In genomic region chr4:25842229-25842840, GRCh38 we compare ENCODE assay signal across 8 cellular contexts. TPM values are rescaled to one million over a fixed set of nuclear protein-coding genes. Genes with fewer than 3 reads are reported as not detected.
DNase-seq lines count a peak whose midpoint lies in the region; ATAC-seq and TF ChIP-seq lines count a peak whose summit lies in the region.

No MANE protein-coding gene starts in this region.

- H3K36me3 ChIP-seq in CD8-positive, alpha-beta T cell (ENCODE audit: insufficient read depth, low read length) = no peaks in the 10 kb centered on the region
- H3K36me3 ChIP-seq in suprapubic skin (no peaks in the 10 kb centered on the region), heart left ventricle (peaks cover 0 to 3% (median 0%) of the 10 kb centered on the region in 9 donors)

- CTCF ChIA-PET in CD8-positive, alpha-beta T cell (lab: Charles Lee) = interaction anchor here (0.6 to 2.0 kb wide), 14 partner anchors 9 to 567 kb away, joined by 3 to 12 read pairs (median 4); partner anchors contain the start of gene SMIM20

- peak; percentile 83 for ATAC-seq in CD8-positive, alpha-beta T cell
- ATAC-seq in HG03520 (IDR thresholded peaks at IDR 0.05; ENCODE audit: unreplicated experiment) (peak; percentile 49), heart left ventricle (no peak)
- peak in 1 of 2 donors; percentile 34 for ATAC-seq in activated naive CD4-positive, alpha-beta T cell treated with anti-CD3 and anti-CD28 coated beads, Interleukin-2, amount 50 U/mL, for 72 hours

- H3K27me3 ChIP-seq in CD8-positive, alpha-beta T cell (ENCODE audit: insufficient read depth, low read length) = no peaks in the 10 kb centered on the region
- H3K27me3 ChIP-seq in suprapubic skin = no peaks in the 10 kb centered on the region
- no peaks in the 10 kb centered on the region for H3K27me3 ChIP-seq in heart left ventricle

- POLR2A ChIA-PET in CD8-positive, alpha-beta T cell (lab: Charles Lee) = interaction anchor here (0.6 to 1.2 kb wide), 3 partner anchors 51 to 87 kb away, joined by 3 to 5 read pairs (median 3); no protein-coding TSS in a partner anchor

- no peaks in the 10 kb centered on the region for H3K9me3 Mint-ChIP-seq in CD8-positive, alpha-beta T cell
- no peaks in the 10 kb centered on the region for H3K9me3 Mint-ChIP-seq in activated naive CD4-positive, alpha-beta T cell treated with anti-CD3 and anti-CD28 coated beads, Interleukin-2, amount 50 U/mL, for 72 hours

- peak; percentile 24 for TF ChIP-seq CTCF in CD8-positive, alpha-beta T cell (IDR thresholded peaks at IDR 0.05)
- TF ChIP-seq CTCF in GM20000 (IDR thresholded peaks at IDR 0.05; ENCODE audit: extremely low read depth, missing control alignments) (peak; percentile 58), suprapubic skin (IDR thresholded peaks at IDR 0.05) (no peak), heart left ventricle (IDR thresholded peaks at IDR 0.05) (peak in 1 of 12 donors; percentile 9)

- no peak overlapping the region for H3K4me3 Mint-ChIP-seq in CD8-positive, alpha-beta T cell

- H3K4me3 ChIP-seq in CD8-positive, alpha-beta T cell (ENCODE audit: low read depth, low read length) = no peak overlapping the region
- H3K4me3 ChIP-seq in suprapubic skin (no peak overlapping the region), heart left ventricle (no peak overlapping the region)

- WGBS in suprapubic skin = 68% methylated on average over 5 of the region's 5 CpGs
- WGBS in heart left ventricle, 4 donors = 51 to 80% (median 72%) methylated on average over 5 of the region's 5 CpGs

- no peak overlapping the region for H3K27ac ChIP-seq in CD8-positive, alpha-beta T cell (ENCODE audit: low read depth, low read length)
- no peak overlapping the region for H3K27ac ChIP-seq in suprapubic skin
- no peak overlapping the region for H3K27ac ChIP-seq in heart left ventricle

- intact Hi-C loops in CD8-positive, alpha-beta T cell (cut with DNase I, micrococcal nuclease) = loop anchor here (1.0 to 5.0 kb wide), 8 partner anchors 18 to 568 kb away; partner anchors contain the start of gene SMIM20 (in 1 of the 2)
- intact Hi-C loops in heart left ventricle (cut with DNase I) = no loop called here

- H3K9me3 ChIP-seq in CD8-positive, alpha-beta T cell (ENCODE audit: low read length) = no peaks in the 10 kb centered on the region
- H3K9me3 ChIP-seq in suprapubic skin (no peaks in the 10 kb centered on the region), heart left ventricle (no peaks in the 10 kb centered on the region)

- peaks cover 48% of the 10 kb centered on the region for H3K36me3 Mint-ChIP-seq in CD8-positive, alpha-beta T cell
- H3K36me3 Mint-ChIP-seq in activated naive CD4-positive, alpha-beta T cell treated with anti-CD3 and anti-CD28 coated beads, Interleukin-2, amount 50 U/mL, for 72 hours = peaks cover 5 to 27% of the 10 kb centered on the region in 2 donors

- H3K27me3 Mint-ChIP-seq in CD8-positive, alpha-beta T cell (ENCODE audit: low read depth) = no peaks in the 10 kb centered on the region

- H3K4me1 ChIP-seq in CD8-positive, alpha-beta T cell (ENCODE audit: insufficient read depth, low read length) = peaks cover 20% of the 10 kb centered on the region
- H3K4me1 ChIP-seq in suprapubic skin (no peaks in the 10 kb centered on the region), heart left ventricle (peaks cover 0 to 39% (median 7%) of the 10 kb centered on the region in 12 donors)

- no peak for TF ChIP-seq EP300 in suprapubic skin (IDR thresholded peaks at IDR 0.05)

- H3K27ac Mint-ChIP-seq in CD8-positive, alpha-beta T cell = no peak overlapping the region
- H3K27ac Mint-ChIP-seq in activated naive CD4-positive, alpha-beta T cell treated with anti-CD3 and anti-CD28 coated beads, Interleukin-2, amount 50 U/mL, for 72 hours = peak overlapping the region; percentile 31 to 72

- H3K4me1 Mint-ChIP-seq in CD8-positive, alpha-beta T cell (ENCODE audit: low read depth) = peaks cover 54% of the 10 kb centered on the region

- peak in 6 of 7 experiments; percentile 29 to 68 (median 60) for DNase-seq in CD8-positive, alpha-beta T cell
- DNase-seq in GM20000 (ENCODE audit: low spot score) = peak; percentile 63
- DNase-seq in activated naive CD4-positive, alpha-beta T cell treated with anti-CD3 and anti-CD28 coated beads, Interleukin-2, amount 50 U/mL, for 72 hours (ENCODE audit: low spot score in 2 of 2) = no peak
- DNase-seq in activated effector memory CD4-positive, alpha-beta T cell treated with Interleukin-2 at 50 U/mL for 16 hours = no peak
- DNase-seq in NCI-H187 treated with DMSO at 0.1 percent for 48 hours (lab: John Stamatoyannopoulos, UW) = no peak
- DNase-seq in suprapubic skin (ENCODE audit: low spot score in 2 of 2) = no peak
- no peak for DNase-seq in heart left ventricle

- TF ChIP-seq POLR2A in suprapubic skin (IDR thresholded peaks at IDR 0.05) = no peak
- TF ChIP-seq POLR2A in heart left ventricle (IDR thresholded peaks at IDR 0.05) = no peak

RNA-seq across cellular contexts. Expression of gene SEL1L3, which starts 20.5 kb away (rescaled TPM):
- 10 to 100 TPM; 31.2 to 33.7 TPM for total RNA-seq in CD8-positive, alpha-beta T cell
- 10 to 100 TPM; 32.8 to 44.3 TPM for total RNA-seq in activated naive CD4-positive, alpha-beta T cell treated with anti-CD3 and anti-CD28 coated beads, Interleukin-2, amount 50 U/mL, for 72 hours
- total RNA-seq in suprapubic skin = 10 to 100 TPM in 2 of 4 donors, 1 to 10 TPM in 2; 5.5 to 16.0 (median 12.3) TPM
- 10 to 100 TPM in 2 of 9 donors, 1 to 10 TPM in 7; 2.1 to 20.7 (median 3.6) TPM for total RNA-seq in heart left ventricle
- polyA plus RNA-seq in heart left ventricle = 1 to 10 TPM; 1.1 to 2.9 TPM

Comparison
In these comparisons a context has a peak if more than half of its experiments do, and no peak if none do; other contexts are left out.
1. ATAC-seq: peak in CD8-positive, alpha-beta T cell (single experiment) and HG03520 (single experiment); none in heart left ventricle (0 of 4).
2. DNase-seq: peak in CD8-positive, alpha-beta T cell (6 of 7) and GM20000 (single experiment); none in activated naive CD4-positive, alpha-beta T cell treated with anti-CD3 and anti-CD28 coated beads, Interleukin-2, amount 50 U/mL, for 72 hours (0 of 2), activated effector memory CD4-positive, alpha-beta T cell treated with Interleukin-2 at 50 U/mL for 16 hours (single experiment), NCI-H187 treated with DMSO at 0.1 percent for 48 hours (single experiment), suprapubic skin (0 of 2) and heart left ventricle (0 of 5).
3. CTCF ChIP-seq: peak in CD8-positive, alpha-beta T cell (single experiment) and GM20000 (single experiment); none in suprapubic skin (0 of 2).
4. intact Hi-C loops: an anchor here in CD8-positive, alpha-beta T cell (1.0 to 5.0 kb wide); none called in heart left ventricle.